Comparison of ENCODE assay signal across 10 cellular contexts in the genomic region with DNA sequence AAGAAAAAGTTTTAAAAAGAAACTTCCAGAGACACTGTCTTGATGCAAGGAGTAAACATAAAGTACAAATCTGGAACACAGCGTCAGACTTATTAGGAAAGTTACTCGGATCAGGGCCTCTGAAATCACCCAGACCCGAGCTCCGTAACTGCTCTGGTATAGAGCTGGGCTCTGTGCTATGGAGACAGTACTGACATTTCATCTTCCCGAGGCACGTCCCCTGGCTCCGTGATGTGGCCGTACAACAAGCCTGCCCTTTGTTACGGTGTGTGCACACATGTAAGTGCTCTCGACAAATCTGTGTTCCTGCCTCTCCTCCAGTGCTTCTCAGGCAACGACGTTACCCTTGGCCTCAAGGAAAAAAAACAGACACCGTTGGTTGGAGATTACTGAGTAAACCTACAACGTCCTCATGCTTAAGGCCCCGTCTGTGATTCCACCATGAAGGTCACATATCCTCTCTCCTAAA.
A peak's percentile ranks its signal among the peaks of the same experiment; 100 is the strongest.
DNase-seq lines count a peak whose midpoint lies in the region; ATAC-seq and TF ChIP-seq lines count a peak whose summit lies in the region.
"Had no signal": no experiment of that assay in that cellular context is flagged by ENCODE, and none has a peak within 500 bp of the region (broad histone marks: within the 10 kb centered on the region; RNA-seq: fewer than 3 reads in every experiment).

No MANE protein-coding gene starts in this region.

- H3K27ac Mint-ChIP-seq in activated naive CD8-positive, alpha-beta T cell treated with anti-CD3 and anti-CD28 coated beads for 36 hours: no peak overlapping the region
- H3K27ac Mint-ChIP-seq: activated CD8-positive, alpha-beta T cell treated with anti-CD3 and anti-CD28 coated beads for 36 hours had no signal

- H3K36me3 Mint-ChIP-seq in activated naive CD8-positive, alpha-beta T cell treated with anti-CD3 and anti-CD28 coated beads for 36 hours: no peaks in the 10 kb centered on the region

- no peaks in the 10 kb centered on the region for H3K9me3 Mint-ChIP-seq in activated naive CD8-positive, alpha-beta T cell treated with anti-CD3 and anti-CD28 coated beads for 36 hours
- H3K9me3 Mint-ChIP-seq: activated CD8-positive, alpha-beta T cell treated with anti-CD3 and anti-CD28 coated beads for 36 hours had no signal

- no peaks in the 10 kb centered on the region for H3K27me3 Mint-ChIP-seq in activated naive CD8-positive, alpha-beta T cell treated with anti-CD3 and anti-CD28 coated beads for 36 hours
- H3K27me3 Mint-ChIP-seq: activated CD8-positive, alpha-beta T cell treated with anti-CD3 and anti-CD28 coated beads for 36 hours had no signal

- peaks cover 25% of the 10 kb centered on the region for H3K4me1 Mint-ChIP-seq in activated naive CD8-positive, alpha-beta T cell treated with anti-CD3 and anti-CD28 coated beads for 36 hours

- DNase-seq in renal cortical epithelial cell (ENCODE audit: low read depth) (peak; percentile 44), NCI-H2196 (lab: John Stamatoyannopoulos, UW; ENCODE audit: unreplicated experiment) (no peak)
- no peak for DNase-seq in activated naive CD4-positive, alpha-beta T cell treated with Interleukin-2 at 50 U/mL for 16 hours
- DNase-seq in activated naive CD8-positive, alpha-beta T cell treated with anti-CD3 and anti-CD28 coated beads for 36 hours: no peak
- DNase-seq: activated CD8-positive, alpha-beta T cell treated with anti-CD3 and anti-CD28 coated beads for 36 hours had no signal

- H3K4me3 Mint-ChIP-seq in activated naive CD8-positive, alpha-beta T cell treated with anti-CD3 and anti-CD28 coated beads for 36 hours: no peak overlapping the region
- H3K4me3 Mint-ChIP-seq: activated CD8-positive, alpha-beta T cell treated with anti-CD3 and anti-CD28 coated beads for 36 hours had no signal

- no peaks in the 10 kb centered on the region for H3K27me3 ChIP-seq in layer of hippocampus (ENCODE audit: control insufficient read depth, insufficient read depth, low read length)
- H3K27me3 ChIP-seq: BLaER1 had no signal

- H3K27ac ChIP-seq in C4-2B: peak overlapping the region; percentile 52
- peak overlapping the region; percentile 73 for H3K27ac ChIP-seq in VCaP
- peak overlapping the region; percentile 3 for H3K27ac ChIP-seq in layer of hippocampus (ENCODE audit: low read depth, low read length)
- H3K27ac ChIP-seq: BLaER1 had no signal

- TF ChIP-seq CTCF in C4-2B (conservative IDR thresholded peaks at IDR 0.05) (no peak), VCaP (conservative IDR thresholded peaks at IDR 0.05) (no peak)

- ATAC-seq in GM21786 (IDR thresholded peaks at IDR 0.05; ENCODE audit: unreplicated experiment): no peak
- ATAC-seq: activated CD8-positive, alpha-beta T cell treated with anti-CD3 and anti-CD28 coated beads for 36 hours had no signal

Comparison
In these comparisons a context has a peak if more than half of its experiments do, and no peak if none do; other contexts are left out.
1. H3K27ac ChIP-seq: peak in every context shown above with its lines; median percentile 73 in VCaP; 52 in C4-2B; 3 in layer of hippocampus.